8 cellular contexts compared by ENCODE assay signal in genomic region chr21:34074283-34075098, GRCh38. TPM values are rescaled to one million over a fixed set of nuclear protein-coding genes. Genes with fewer than 3 reads are reported as not detected.
DNase-seq lines count a peak whose midpoint lies in the region; ATAC-seq and TF ChIP-seq lines count a peak whose summit lies in the region.

No MANE protein-coding gene starts in this region.

- no peaks in the 10 kb centered on the region for H3K9me3 Mint-ChIP-seq in activated naive CD8-positive, alpha-beta T cell treated with anti-CD3 and anti-CD28 coated beads for 36 hours
- H3K9me3 Mint-ChIP-seq in stimulated activated naive B cell treated with anti-CD40 and anti-IgM and Interleukin-4, amounts not matched to agents 10 μg/mL and 1 μg/mL and 100 μg/mL, for 72 hours = no peaks in the 10 kb centered on the region

- H3K4me1 ChIP-seq in BE2C (peaks cover 2% of the 10 kb centered on the region), iPS-20b (ENCODE audit: insufficient read depth, low read length) (peaks cover 12% of the 10 kb centered on the region)

- peaks cover 3% of the 10 kb centered on the region for H3K27me3 Mint-ChIP-seq in activated naive CD8-positive, alpha-beta T cell treated with anti-CD3 and anti-CD28 coated beads for 36 hours
- no peaks in the 10 kb centered on the region for H3K27me3 Mint-ChIP-seq in stimulated activated naive B cell treated with anti-CD40 and anti-IgM and Interleukin-4, amounts not matched to agents 10 μg/mL and 1 μg/mL and 100 μg/mL, for 72 hours

- DNase-seq in BE2C (no peak), HK-2 (ENCODE audit: unreplicated experiment) (peak; percentile 6), NCI-H2196 (lab: John Stamatoyannopoulos, UW; ENCODE audit: unreplicated experiment) (no peak)
- DNase-seq in activated naive CD8-positive, alpha-beta T cell treated with anti-CD3 and anti-CD28 coated beads for 36 hours = peak; percentile 10
- DNase-seq in stimulated activated naive B cell treated with anti-CD40 and anti-IgM and Interleukin-4, amounts not matched to agents 10 μg/mL and 1 μg/mL and 100 μg/mL, for 72 hours = no peak

- TF ChIP-seq CTCF in BE2C (IDR thresholded peaks at IDR 0.05; ENCODE audit: low read depth, low read length) = peak; percentile 3; the same call in 1 of the 2 replicates

- H3K4me3 Mint-ChIP-seq in activated naive CD8-positive, alpha-beta T cell treated with anti-CD3 and anti-CD28 coated beads for 36 hours = peak overlapping the region; percentile 92
- H3K4me3 Mint-ChIP-seq in stimulated activated naive B cell treated with anti-CD40 and anti-IgM and Interleukin-4, amounts not matched to agents 10 μg/mL and 1 μg/mL and 100 μg/mL, for 72 hours = peak overlapping the region; percentile 85 to 89

- H3K4me1 Mint-ChIP-seq in activated naive CD8-positive, alpha-beta T cell treated with anti-CD3 and anti-CD28 coated beads for 36 hours = peaks cover 46% of the 10 kb centered on the region
- H3K4me1 Mint-ChIP-seq in stimulated activated naive B cell treated with anti-CD40 and anti-IgM and Interleukin-4, amounts not matched to agents 10 μg/mL and 1 μg/mL and 100 μg/mL, for 72 hours = peaks cover 35 to 69% of the 10 kb centered on the region in 2 donors

- H3K27me3 ChIP-seq in BE2C (no peaks in the 10 kb centered on the region), iPS-20b (ENCODE audit: insufficient read depth, low read length) (peaks cover 17% of the 10 kb centered on the region)

- H3K9me3 ChIP-seq in BE2C (no peaks in the 10 kb centered on the region), iPS-20b (ENCODE audit: insufficient read depth, low read depth, low read length) (no peaks in the 10 kb centered on the region)

- H3K36me3 Mint-ChIP-seq in activated naive CD8-positive, alpha-beta T cell treated with anti-CD3 and anti-CD28 coated beads for 36 hours = peaks cover 43% of the 10 kb centered on the region
- peaks cover 26 to 36% of the 10 kb centered on the region in 2 donors for H3K36me3 Mint-ChIP-seq in stimulated activated naive B cell treated with anti-CD40 and anti-IgM and Interleukin-4, amounts not matched to agents 10 μg/mL and 1 μg/mL and 100 μg/mL, for 72 hours

- H3K9ac ChIP-seq in iPS-20b (ENCODE audit: low read depth, low read length) = peak overlapping the region; percentile 77

- H3K36me3 ChIP-seq in BE2C = no peaks in the 10 kb centered on the region; the same call in 1 of the 2 replicates
- peaks cover 13% of the 10 kb centered on the region; the same call in 1 of the 2 replicates for H3K36me3 ChIP-seq in iPS-20b (ENCODE audit: insufficient read depth, low read depth, low read length)

- H3K4me3 ChIP-seq in BE2C (ENCODE audit: low read depth, low read length) (peak overlapping the region; percentile 78), iPS-20b (ENCODE audit: low read length) (peak overlapping the region; percentile 86)

- peak overlapping the region; percentile 90 for H3K27ac Mint-ChIP-seq in activated naive CD8-positive, alpha-beta T cell treated with anti-CD3 and anti-CD28 coated beads for 36 hours
- H3K27ac Mint-ChIP-seq in stimulated activated naive B cell treated with anti-CD40 and anti-IgM and Interleukin-4, amounts not matched to agents 10 μg/mL and 1 μg/mL and 100 μg/mL, for 72 hours = peak overlapping the region; percentile 90

- no peak for ATAC-seq in stimulated activated naive B cell treated with anti-CD40 and anti-IgM and Interleukin-4, amounts not matched to agents 10 μg/mL and 1 μg/mL and 100 μg/mL, for 72 hours (replicated peaks)
- ATAC-seq in GM21528 (IDR thresholded peaks at IDR 0.05; ENCODE audit: low FRiP score, unreplicated experiment) (no peak), GM18519 (IDR thresholded peaks at IDR 0.05; ENCODE audit: low FRiP score, unreplicated experiment) (no peak)

- no peak overlapping the region for H3K27ac ChIP-seq in iPS-20b (ENCODE audit: low read length)

RNA-seq across cellular contexts. Expression of gene MRPS6, which starts 1.1 kb away (rescaled TPM):
- polyA plus RNA-seq in BE2C (2012; ENCODE audit: insufficient read depth, insufficient read length, low read depth) = 16.1 TPM
- 100 to 1,000 TPM; 107 to 116 TPM for total RNA-seq in activated naive CD8-positive, alpha-beta T cell treated with anti-CD3 and anti-CD28 coated beads for 36 hours

RNA-seq across cellular contexts. Expression of gene SLC5A3, which starts 1.1 kb away (rescaled TPM):
- polyA plus RNA-seq in BE2C (2012; ENCODE audit: insufficient read depth, insufficient read length, low read depth) = 1.6 TPM
- total RNA-seq in activated naive CD8-positive, alpha-beta T cell treated with anti-CD3 and anti-CD28 coated beads for 36 hours = 10 to 100 TPM; 12.4 to 12.7 TPM

Comparison
In these comparisons a context has a peak if more than half of its experiments do, and no peak if none do; other contexts are left out.
1. DNase-seq: peak in HK-2 (single experiment) and activated naive CD8-positive, alpha-beta T cell treated with anti-CD3 and anti-CD28 coated beads for 36 hours (single experiment); none in BE2C (single experiment), stimulated activated naive B cell treated with anti-CD40 and anti-IgM and Interleukin-4, amounts not matched to agents 10 μg/mL and 1 μg/mL and 100 μg/mL, for 72 hours (single experiment) and NCI-H2196 (single experiment).